In genomic region chr7:102728-103127, GRCh38 we compare ENCODE assay signal across 16 cellular contexts.
A peak's percentile ranks its signal among the peaks of the same experiment; 100 is the strongest.
DNase-seq lines count a peak whose midpoint lies in the region; ATAC-seq and TF ChIP-seq lines count a peak whose summit lies in the region.
"Had no signal": no experiment of that assay in that cellular context is flagged by ENCODE, and none has a peak within 500 bp of the region (broad histone marks: within the 10 kb centered on the region; RNA-seq: fewer than 3 reads in every experiment).

No MANE protein-coding gene starts in this region.

- ATAC-seq in RWPE2 (ENCODE audit: low read depth), result no peak
- ATAC-seq: HepG2 had no signal

- 28 to 76% methylated on average over 5 to 12 of the region's 15 CpGs for WGBS in thyroid gland, 2 donors

- H3K4me1 Mint-ChIP-seq in activated CD4-positive, alpha-beta memory T cell treated with anti-CD3 and anti-CD28 coated beads, Interleukin-2, amount 10 ng/mL, durations not matched to agents 7 days and 5 days, result peaks cover 26% of the 10 kb centered on the region
- H3K4me1 Mint-ChIP-seq in activated CD4-positive, alpha-beta memory T cell treated with anti-CD3 and anti-CD28 coated beads for 36 hours (ENCODE audit: low read depth), result peaks cover 12% of the 10 kb centered on the region
- H3K4me1 Mint-ChIP-seq in nephron progenitor cell, result no peaks in the 10 kb centered on the region

- no peak for TF ChIP-seq POLR2A in thyroid gland (IDR thresholded peaks at IDR 0.05)

- peaks cover 36% of the 10 kb centered on the region for H3K9me3 Mint-ChIP-seq in activated CD4-positive, alpha-beta memory T cell treated with anti-CD3 and anti-CD28 coated beads, Interleukin-2, amount 10 ng/mL, durations not matched to agents 7 days and 5 days
- H3K9me3 Mint-ChIP-seq in activated CD4-positive, alpha-beta memory T cell treated with anti-CD3 and anti-CD28 coated beads for 36 hours, result peaks cover 10% of the 10 kb centered on the region
- H3K9me3 Mint-ChIP-seq in nephron progenitor cell, result peaks cover 7% of the 10 kb centered on the region

- DNase-seq in activated CD4-positive, alpha-beta memory T cell treated with anti-CD3 and anti-CD28 coated beads, Interleukin-2, amount 10 ng/mL, durations not matched to agents 7 days and 5 days, result peak; percentile 15
- DNase-seq in activated CD4-positive, alpha-beta memory T cell treated with anti-CD3 and anti-CD28 coated beads for 36 hours, result no peak
- DNase-seq in Daoy (ENCODE audit: low read depth) (peak; percentile 47), RWPE2 (ENCODE audit: low spot score) (no peak), fibroblast of gingiva (ENCODE audit: low read depth) (peak; percentile 81), nephron progenitor cell (no peak), thyroid gland (no peak), NCI-H1092 treated with DMSO at 0.1 percent for 48 hours (lab: John Stamatoyannopoulos, UW) (no peak)
- DNase-seq: activated CD4-positive, alpha-beta T cell treated with anti-CD3 and anti-CD28 coated beads for 48 hours; activated T-cell treated with anti-CD3 and anti-CD28 coated beads, Interleukin-2, amount 50 U/mL, for 24 hours; effector CD4-positive, alpha-beta T cell; hypothalamus; MM.1S; NCI-H774; substantia nigra had no signal

- TF ChIP-seq CTCF in RWPE2 (IDR thresholded peaks at IDR 0.05; ENCODE audit: poor library complexity, severe bottlenecking) (no peak), nephron progenitor cell (IDR thresholded peaks at IDR 0.05) (no peak), thyroid gland (IDR thresholded peaks at IDR 0.05) (no peak)

- H3K4me3 ChIP-seq in RWPE2 (ENCODE audit: severe bottlenecking) (no peak overlapping the region), thyroid gland (replicated peaks in 1 of 3) (no peak overlapping the region)

- H3K27me3 ChIP-seq in RWPE2 (ENCODE audit: insufficient read depth, poor library complexity, severe bottlenecking) (no peaks in the 10 kb centered on the region), thyroid gland (no peaks in the 10 kb centered on the region)

- intact Hi-C loops in activated CD4-positive, alpha-beta memory T cell treated with anti-CD3 and anti-CD28 coated beads for 36 hours (cut with micrococcal nuclease), result no loop called here
- intact Hi-C loops in thyroid gland (cut with DNase I), result no loop called here

- CTCF ChIA-PET in activated CD4-positive, alpha-beta memory T cell treated with anti-CD3 and anti-CD28 coated beads, Interleukin-2, amount 10 ng/mL, durations not matched to agents 7 days and 5 days (lab: Charles Lee), result no interaction called here
- CTCF ChIA-PET in activated CD4-positive, alpha-beta memory T cell treated with anti-CD3 and anti-CD28 coated beads for 36 hours (lab: Charles Lee), result no interaction called here

- peaks cover 2% of the 10 kb centered on the region for H3K9me3 ChIP-seq in RWPE2 (ENCODE audit: severe bottlenecking)
- no peaks in the 10 kb centered on the region for H3K9me3 ChIP-seq in thyroid gland

- H3K4me3 Mint-ChIP-seq in activated CD4-positive, alpha-beta memory T cell treated with anti-CD3 and anti-CD28 coated beads, Interleukin-2, amount 10 ng/mL, durations not matched to agents 7 days and 5 days, result peak overlapping the region; percentile 24
- no peak overlapping the region for H3K4me3 Mint-ChIP-seq in activated CD4-positive, alpha-beta memory T cell treated with anti-CD3 and anti-CD28 coated beads for 36 hours
- H3K4me3 Mint-ChIP-seq in nephron progenitor cell, result no peak overlapping the region
- H3K4me3 Mint-ChIP-seq: activated T-cell treated with anti-CD3 and anti-CD28 coated beads, Interleukin-2, amount 50 U/mL, for 24 hours had no signal

- peaks cover 11% of the 10 kb centered on the region for H3K27me3 Mint-ChIP-seq in activated CD4-positive, alpha-beta memory T cell treated with anti-CD3 and anti-CD28 coated beads, Interleukin-2, amount 10 ng/mL, durations not matched to agents 7 days and 5 days
- peaks cover 4% of the 10 kb centered on the region for H3K27me3 Mint-ChIP-seq in activated CD4-positive, alpha-beta memory T cell treated with anti-CD3 and anti-CD28 coated beads for 36 hours
- peaks cover 16% of the 10 kb centered on the region for H3K27me3 Mint-ChIP-seq in nephron progenitor cell (ENCODE audit: low read depth, poor library complexity)

- H3K4me1 ChIP-seq in RWPE2 (ENCODE audit: insufficient read depth, poor library complexity, severe bottlenecking) (peaks cover 36% of the 10 kb centered on the region), thyroid gland (no peaks in the 10 kb centered on the region)

- H3K27ac Mint-ChIP-seq in activated CD4-positive, alpha-beta memory T cell treated with anti-CD3 and anti-CD28 coated beads, Interleukin-2, amount 10 ng/mL, durations not matched to agents 7 days and 5 days, result peak overlapping the region; percentile 80
- no peak overlapping the region for H3K27ac Mint-ChIP-seq in activated CD4-positive, alpha-beta memory T cell treated with anti-CD3 and anti-CD28 coated beads for 36 hours
- no peak overlapping the region for H3K27ac Mint-ChIP-seq in nephron progenitor cell
- H3K27ac Mint-ChIP-seq: activated T-cell treated with anti-CD3 and anti-CD28 coated beads, Interleukin-2, amount 50 U/mL, for 24 hours had no signal

- peaks cover 15% of the 10 kb centered on the region for H3K36me3 Mint-ChIP-seq in activated CD4-positive, alpha-beta memory T cell treated with anti-CD3 and anti-CD28 coated beads, Interleukin-2, amount 10 ng/mL, durations not matched to agents 7 days and 5 days (ENCODE audit: low read depth)
- H3K36me3 Mint-ChIP-seq in activated CD4-positive, alpha-beta memory T cell treated with anti-CD3 and anti-CD28 coated beads for 36 hours, result peaks cover 2% of the 10 kb centered on the region
- H3K36me3 Mint-ChIP-seq in nephron progenitor cell (ENCODE audit: low read depth), result no peaks in the 10 kb centered on the region

- POLR2A ChIA-PET in activated CD4-positive, alpha-beta memory T cell treated with anti-CD3 and anti-CD28 coated beads, Interleukin-2, amount 10 ng/mL, durations not matched to agents 7 days and 5 days (lab: Charles Lee), result no interaction called here
- POLR2A ChIA-PET in activated CD4-positive, alpha-beta memory T cell treated with anti-CD3 and anti-CD28 coated beads for 36 hours (lab: Charles Lee), result no interaction called here

- H3K36me3 ChIP-seq in RWPE2 (ENCODE audit: low read depth) (no peaks in the 10 kb centered on the region), thyroid gland (no peaks in the 10 kb centered on the region)

- H3K27ac ChIP-seq in RWPE2 (ENCODE audit: poor library complexity, severe bottlenecking) (peak overlapping the region; percentile 95), thyroid gland (no peak overlapping the region)

Comparison
In these comparisons a context has a peak if more than half of its experiments do, and no peak if none do; other contexts are left out.
1. DNase-seq: peak in activated CD4-positive, alpha-beta memory T cell treated with anti-CD3 and anti-CD28 coated beads, Interleukin-2, amount 10 ng/mL, durations not matched to agents 7 days and 5 days (single experiment), Daoy (single experiment) and fibroblast of gingiva (single experiment); none in activated CD4-positive, alpha-beta memory T cell treated with anti-CD3 and anti-CD28 coated beads for 36 hours (single experiment), RWPE2 (single experiment), nephron progenitor cell (single experiment), thyroid gland (0 of 2) and NCI-H1092 treated with DMSO at 0.1 percent for 48 hours (single experiment).